Comparison of ENCODE assay signal across 17 cellular contexts in the genomic region with DNA sequence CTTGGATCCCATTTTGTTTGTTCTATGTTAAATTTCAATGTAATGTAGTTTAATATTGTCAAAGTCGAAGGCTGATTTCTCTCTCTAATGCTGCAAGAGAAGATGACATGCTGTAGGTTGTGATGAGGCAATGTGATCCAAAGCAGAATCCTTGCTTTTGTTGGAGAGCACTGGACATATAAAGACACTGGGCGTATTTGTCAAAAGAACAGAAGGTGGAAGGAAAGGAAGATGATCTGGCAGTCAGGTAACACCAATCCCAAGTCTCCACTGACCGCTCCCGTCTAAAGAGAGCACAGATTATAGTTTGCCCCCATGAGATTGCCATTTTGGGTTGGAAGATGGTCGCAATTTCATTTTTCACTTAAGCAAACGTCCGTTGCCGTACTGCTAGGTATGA. TPM values are rescaled to one million over a fixed set of nuclear protein-coding genes. Genes with fewer than 3 reads are reported as not detected.
DNase-seq lines count a peak whose midpoint lies in the region; ATAC-seq, FAIRE-seq and TF ChIP-seq lines count a peak whose summit lies in the region.
"Had no signal": no experiment of that assay in that cellular context is flagged by ENCODE, and none has a peak within 500 bp of the region (broad histone marks: within the 10 kb centered on the region; RNA-seq: fewer than 3 reads in every experiment).

No MANE protein-coding gene starts in this region.

- H3K9me3 ChIP-seq in keratinocyte (ENCODE audit: control insufficient read depth, low read depth, low read length) = no peaks in the 10 kb centered on the region
- H3K9me3 ChIP-seq in smooth muscle cell (replicated peaks; ENCODE audit: low read depth) = no peaks in the 10 kb centered on the region
- H3K9me3 ChIP-seq in left lung = peaks cover 0 to 8% of the 10 kb centered on the region in 2 donors
- H3K9me3 ChIP-seq: body of pancreas, ovary had no signal

- H3K4me1 ChIP-seq in keratinocyte (ENCODE audit: control insufficient read depth, extremely low read depth, insufficient read depth, low read length) = no peaks in the 10 kb centered on the region
- H3K4me1 ChIP-seq in smooth muscle cell (ENCODE audit: low read depth) = peaks cover 13% of the 10 kb centered on the region
- H3K4me1 ChIP-seq in left lung = peaks cover 0 to 10% of the 10 kb centered on the region in 2 donors

- H2AFZ ChIP-seq in keratinocyte (ENCODE audit: control insufficient read depth, low read length) = no peak overlapping the region
- no peak overlapping the region for H2AFZ ChIP-seq in smooth muscle cell (ENCODE audit: low read depth)

- no peak for DNase-seq in T-helper 2 cell treated with Interferon-gamma antibody and Interleukin-4, amounts not matched to agents 5 μg/mL and 100 μg/mL, for 36 hours (ENCODE audit: low spot score)
- DNase-seq in T-helper 2 cell (no peak), keratinocyte (ENCODE audit: low read depth, low spot score) (no peak), smooth muscle cell (lab: John Stamatoyannopoulos, UW; ENCODE audit: unreplicated experiment) (no peak), KBM-7 (no peak), left lung (no peak)
- no peak for DNase-seq in activated effector memory CD4-positive, alpha-beta T cell treated with Interleukin-2 at 50 U/mL for 16 hours
- DNase-seq: 8988T; CD4-positive, alpha-beta T cell; NCI-H1417 treated with DMSO at 0.1 percent for 48 hours; ovary had no signal

- no peak for FAIRE-seq in keratinocyte (lab: Jason Lieb, UNC)

- H3K9me3 Mint-ChIP-seq in T-helper 2 cell treated with Interferon-gamma antibody and Interleukin-4, amounts not matched to agents 5 μg/mL and 100 μg/mL, for 36 hours = no peaks in the 10 kb centered on the region
- H3K9me3 Mint-ChIP-seq in activated T-helper 17 cell treated with anti-CD3 and anti-CD28 coated beads, Interleukin-2, amount 50 U/mL, for 72 hours = no peaks in the 10 kb centered on the region

- no peak for ATAC-seq in activated T-helper 17 cell treated with anti-CD3 and anti-CD28 coated beads, Interleukin-2, amount 50 U/mL, for 72 hours (replicated peaks)
- no peak for ATAC-seq in left lung

- dilution Hi-C loops in keratinocyte (cut with MboI; ENCODE audit: extremely low pct_ligation_motif_present, low sequenced_read_pairs) = no loop called here

- no peaks in the 10 kb centered on the region for H3K36me3 Mint-ChIP-seq in T-helper 2 cell treated with Interferon-gamma antibody and Interleukin-4, amounts not matched to agents 5 μg/mL and 100 μg/mL, for 36 hours (ENCODE audit: low read depth)
- H3K36me3 Mint-ChIP-seq in activated T-helper 17 cell treated with anti-CD3 and anti-CD28 coated beads, Interleukin-2, amount 50 U/mL, for 72 hours (ENCODE audit: low read depth) = no peaks in the 10 kb centered on the region

- H3K79me2 ChIP-seq in keratinocyte (ENCODE audit: control insufficient read depth, insufficient read depth, low read length) (no peaks in the 10 kb centered on the region), smooth muscle cell (ENCODE audit: low read depth) (no peaks in the 10 kb centered on the region)

- peak overlapping the region; percentile 54 for H3K4me2 ChIP-seq in keratinocyte (ENCODE audit: control insufficient read depth, extremely low read depth, insufficient read depth, low read depth, low read length)
- no peak overlapping the region for H3K4me2 ChIP-seq in smooth muscle cell
- H3K4me2 ChIP-seq: KMS-11 had no signal

- intact Hi-C loops in left lung (cut with DNase I) = no loop called here

- H3K27ac ChIP-seq in keratinocyte (ENCODE audit: control insufficient read depth, insufficient read depth, low read length) = no peak overlapping the region
- H3K27ac ChIP-seq in smooth muscle cell (ENCODE audit: low read depth) = no peak overlapping the region
- no peak overlapping the region for H3K27ac ChIP-seq in left lung
- H3K27ac ChIP-seq: body of pancreas, KMS-11, ovary had no signal

- no peaks in the 10 kb centered on the region for H3K36me3 ChIP-seq in keratinocyte (ENCODE audit: control insufficient read depth in 2 of 2, extremely low read depth in 1 of 2, insufficient read depth in 2 of 2, low read length in 2 of 2)
- H3K36me3 ChIP-seq in smooth muscle cell (ENCODE audit: low read depth) = no peaks in the 10 kb centered on the region
- no peaks in the 10 kb centered on the region for H3K36me3 ChIP-seq in left lung
- H3K36me3 ChIP-seq: ovary had no signal

- peaks cover 6% of the 10 kb centered on the region for H3K4me1 Mint-ChIP-seq in T-helper 2 cell treated with Interferon-gamma antibody and Interleukin-4, amounts not matched to agents 5 μg/mL and 100 μg/mL, for 36 hours (ENCODE audit: low read depth)
- H3K4me1 Mint-ChIP-seq in activated T-helper 17 cell treated with anti-CD3 and anti-CD28 coated beads, Interleukin-2, amount 50 U/mL, for 72 hours = no peaks in the 10 kb centered on the region

- peaks cover 37% of the 10 kb centered on the region for H3K27me3 Mint-ChIP-seq in T-helper 2 cell treated with Interferon-gamma antibody and Interleukin-4, amounts not matched to agents 5 μg/mL and 100 μg/mL, for 36 hours (ENCODE audit: low read depth)
- peaks cover 36% of the 10 kb centered on the region for H3K27me3 Mint-ChIP-seq in activated T-helper 17 cell treated with anti-CD3 and anti-CD28 coated beads, Interleukin-2, amount 50 U/mL, for 72 hours

- no peak for TF ChIP-seq CTCF in keratinocyte (optimal IDR thresholded peaks at IDR 0.05 in 1 of 3, IDR thresholded peaks at IDR 0.05 in 1 of 3, conservative IDR thresholded peaks at IDR 0.05 in 1 of 3; ENCODE audit: extremely low read depth in 1 of 3, insufficient read depth in 2 of 3, low read length in 3 of 3)
- TF ChIP-seq CTCF in smooth muscle cell (IDR thresholded peaks at IDR 0.05; ENCODE audit: borderline replicate concordance, insufficient read depth, poor library complexity, severe bottlenecking) = no peak
- TF ChIP-seq CTCF in left lung (IDR thresholded peaks at IDR 0.05) = no peak

- 38% methylated on average over 8 of the region's 8 CpGs for WGBS in smooth muscle cell (ENCODE audit: low lambda C conversion rate)

- in situ Hi-C loops in KBM-7 (cut with MboI; ENCODE audit: low pct_unique_long_range_greater_than_20kb, low sequenced_read_pairs) = no loop called here

- no peaks in the 10 kb centered on the region for H3F3A ChIP-seq in smooth muscle cell (ENCODE audit: low read depth)

- no peaks in the 10 kb centered on the region for H3K9me1 ChIP-seq in keratinocyte (ENCODE audit: control insufficient read depth, extremely low read depth, insufficient read depth, low read length)

- H3K9ac ChIP-seq in keratinocyte (ENCODE audit: control insufficient read depth, extremely low read depth, insufficient read depth, low read length) = no peak overlapping the region
- H3K9ac ChIP-seq in smooth muscle cell (ENCODE audit: low read depth) = no peak overlapping the region
- H3K9ac ChIP-seq: KMS-11 had no signal

- H3K4me3 ChIP-seq in keratinocyte (ENCODE audit: control insufficient read depth in 2 of 3, extremely low read depth in 1 of 3, insufficient read depth in 2 of 3, low read depth in 1 of 3, low read length in 3 of 3) = no peak overlapping the region
- peak overlapping the region; percentile 51 for H3K4me3 ChIP-seq in smooth muscle cell
- H3K4me3 ChIP-seq in left lung = no peak overlapping the region
- H3K4me3 ChIP-seq: ovary had no signal

- H4K20me1 ChIP-seq in keratinocyte (ENCODE audit: control insufficient read depth, extremely low read depth, insufficient read depth, low read length) = no peaks in the 10 kb centered on the region
- H4K20me1 ChIP-seq in smooth muscle cell (ENCODE audit: low read depth) = no peaks in the 10 kb centered on the region

- peak overlapping the region; percentile 2 for H3K4me3 Mint-ChIP-seq in T-helper 2 cell treated with Interferon-gamma antibody and Interleukin-4, amounts not matched to agents 5 μg/mL and 100 μg/mL, for 36 hours
- peak overlapping the region; percentile 20 for H3K4me3 Mint-ChIP-seq in activated T-helper 17 cell treated with anti-CD3 and anti-CD28 coated beads, Interleukin-2, amount 50 U/mL, for 72 hours
- H3K4me3 Mint-ChIP-seq: CD4-positive, alpha-beta T cell had no signal

- H3K27me3 ChIP-seq in keratinocyte (ENCODE audit: control insufficient read depth, extremely low read depth, insufficient read depth, low read length) = peaks cover 33% of the 10 kb centered on the region
- H3K27me3 ChIP-seq in smooth muscle cell (ENCODE audit: low read depth) = peaks cover 81% of the 10 kb centered on the region
- H3K27me3 ChIP-seq in left lung = peaks cover 44 to 55% of the 10 kb centered on the region in 2 donors
- H3K27me3 ChIP-seq: ovary had no signal

- H3K27ac Mint-ChIP-seq in T-helper 2 cell treated with Interferon-gamma antibody and Interleukin-4, amounts not matched to agents 5 μg/mL and 100 μg/mL, for 36 hours = no peak overlapping the region
- no peak overlapping the region for H3K27ac Mint-ChIP-seq in activated T-helper 17 cell treated with anti-CD3 and anti-CD28 coated beads, Interleukin-2, amount 50 U/mL, for 72 hours
- H3K27ac Mint-ChIP-seq: CD4-positive, alpha-beta T cell had no signal

RNA-seq across cellular contexts. Expression of gene RFX6, which starts 0.9 kb away (rescaled TPM):
- not detected for total RNA-seq in activated T-helper 17 cell treated with anti-CD3 and anti-CD28 coated beads, Interleukin-2, amount 50 U/mL, for 72 hours
- not detected in 3 replicates for polyA plus RNA-seq in keratinocyte
- polyA plus RNA-seq in keratinocyte (2011; ENCODE audit: low read depth) = not detected
- not detected in 2 replicates for polyA plus RNA-seq in keratinocyte (2011; cell fraction: cytosol; rRNA removed)
- not detected in 2 replicates for polyA plus RNA-seq in keratinocyte (2011; cell fraction: nucleus; rRNA removed)
- not detected in 2 replicates for polyA plus RNA-seq in keratinocyte (2012; ENCODE audit: low replicate concordance)
- polyA minus RNA-seq in keratinocyte = not detected in 3 replicates
- polyA minus RNA-seq in keratinocyte (2011; cell fraction: cytosol; rRNA and poly(A)+ RNA removed) = not detected
- polyA minus RNA-seq in keratinocyte (2011; cell fraction: nucleus; rRNA and poly(A)+ RNA removed) = not detected in 2 replicates
- total RNA-seq in smooth muscle cell = not detected in 2 replicates
- not detected in 2 replicates for polyA plus RNA-seq in smooth muscle cell
- total RNA-seq in left lung = not detected
- total RNA-seq: CD4-positive, alpha-beta T cell; Daoy; ovary; temporal lobe had no signal
- polyA plus RNA-seq: ovary had no signal

RNA-seq across cellular contexts. Expression of gene GPRC6A, which starts 47.2 kb away (rescaled TPM):
- total RNA-seq in activated T-helper 17 cell treated with anti-CD3 and anti-CD28 coated beads, Interleukin-2, amount 50 U/mL, for 72 hours = not detected
- polyA plus RNA-seq in keratinocyte (not detected in 3 replicates), smooth muscle cell (not detected in 2 replicates)
- not detected for polyA plus RNA-seq in keratinocyte (2011; ENCODE audit: low read depth)
- polyA plus RNA-seq in keratinocyte (2011; cell fraction: cytosol; rRNA removed) = not detected in 2 replicates
- polyA plus RNA-seq in keratinocyte (2011; cell fraction: nucleus; rRNA removed) = not detected in 2 replicates
- not detected in 2 replicates for polyA plus RNA-seq in keratinocyte (2012; ENCODE audit: low replicate concordance)
- not detected in 3 replicates for polyA minus RNA-seq in keratinocyte
- not detected for polyA minus RNA-seq in keratinocyte (2011; cell fraction: cytosol; rRNA and poly(A)+ RNA removed)
- not detected in 2 replicates for polyA minus RNA-seq in keratinocyte (2011; cell fraction: nucleus; rRNA and poly(A)+ RNA removed)
- total RNA-seq in smooth muscle cell (not detected in 2 replicates), left lung (under 1 TPM in 1 of 2 donors, not detected in 1; 0.12 TPM)
- total RNA-seq: body of pancreas; CD4-positive, alpha-beta T cell; Daoy; ovary; SK-MEL-5; temporal lobe had no signal
- polyA plus RNA-seq: ovary had no signal
